ENCODE assay signal across 9 cellular contexts in genomic region chr11:76371170-76371569, GRCh38. TPM values are rescaled to one million over a fixed set of nuclear protein-coding genes. Genes with fewer than 3 reads are reported as not detected.
DNase-seq lines count a peak whose midpoint lies in the region; ATAC-seq and TF ChIP-seq lines count a peak whose summit lies in the region.
"Had no signal": no experiment of that assay in that cellular context is flagged by ENCODE, and none has a peak within 500 bp of the region (broad histone marks: within the 10 kb centered on the region; RNA-seq: fewer than 3 reads in every experiment).

No MANE protein-coding gene starts in this region.

- TF ChIP-seq CTCF in astrocyte of the cerebellum (IDR thresholded peaks at IDR 0.05; ENCODE audit: low read depth, low read length, missing control alignments) (no peak), psoas muscle (IDR thresholded peaks at IDR 0.05) (no peak)

- no peaks in the 10 kb centered on the region for H3K27me3 ChIP-seq in psoas muscle (ENCODE audit: insufficient read depth in 3 of 3, low read length in 2 of 3)

- H3K36me3 ChIP-seq in psoas muscle (ENCODE audit: insufficient read depth in 1 of 2, low read depth in 1 of 2) = no peaks in the 10 kb centered on the region

- 67 to 75% (median 69%) methylated on average over 3 of the region's 3 CpGs for whole genome bisulfite sequencing in psoas muscle, 3 donors

- H3K4me1 ChIP-seq in psoas muscle = peaks cover 47% of the 10 kb centered on the region

- H3K27ac ChIP-seq in psoas muscle = no peak overlapping the region
- H3K27ac ChIP-seq: SK-N-MC had no signal

- in situ Hi-C loops in astrocyte of the cerebellum (cut with HindIII; ENCODE audit: low sequenced_read_pairs) = no loop called here

- ATAC-seq in psoas muscle (no peak), GM21528 (IDR thresholded peaks at IDR 0.05; ENCODE audit: low FRiP score, unreplicated experiment) (no peak)

- H3K9me3 ChIP-seq in psoas muscle = no peaks in the 10 kb centered on the region

- intact Hi-C loops in psoas muscle (cut with DNase I) = no loop called here
- intact Hi-C loops in posterior cingulate gyrus (cut with DNase I) = no loop called here

- DNase-seq in NCI-H2029 treated with DMSO at 0.1 percent for 48 hours (lab: John Stamatoyannopoulos, UW) = peak; percentile 25
- DNase-seq in NCI-H2029 (lab: John Stamatoyannopoulos, UW) = no peak
- DNase-seq in HS-5 (ENCODE audit: low read depth) = peak; percentile 58
- peak; percentile 22 for DNase-seq in astrocyte of the cerebellum (ENCODE audit: low read depth)
- DNase-seq in renal cortical epithelial cell (ENCODE audit: low read depth) = peak; percentile 83
- DNase-seq in psoas muscle = no peak
- no peak for DNase-seq in posterior cingulate gyrus

- H3K4me3 ChIP-seq in astrocyte of the cerebellum (ENCODE audit: low read depth, low read length) (no peak overlapping the region), psoas muscle (no peak overlapping the region)
- H3K4me3 ChIP-seq: SK-N-MC had no signal

RNA-seq across cellular contexts. Expression of gene THAP12, which starts 9.8 kb away (rescaled TPM):
- total RNA-seq in renal cortical epithelial cell (39.2 and 47.9 TPM in 2 replicates), psoas muscle (10 to 100 TPM; 21.8 to 38.1 (median 34.7) TPM)
- polyA plus RNA-seq in psoas muscle = 10 to 100 TPM; 15.6 to 35.9 (median 17.1) TPM

RNA-seq across cellular contexts. Expression of gene GVQW3, which starts 10.0 kb away (rescaled TPM):
- total RNA-seq in renal cortical epithelial cell = 0.17 and 1.3 TPM in 2 replicates
- total RNA-seq in psoas muscle = under 1 TPM; 0.17 to 0.94 (median 0.55) TPM
- 1 to 10 TPM in 1 of 3 donors, under 1 TPM in 2; 0.30 to 2.7 (median 0.40) TPM for polyA plus RNA-seq in psoas muscle

Comparison
In these comparisons a context has a peak if more than half of its experiments do, and no peak if none do; other contexts are left out.
1. DNase-seq: peak in NCI-H2029 treated with DMSO at 0.1 percent for 48 hours (single experiment), HS-5 (single experiment), astrocyte of the cerebellum (single experiment) and renal cortical epithelial cell (single experiment); none in NCI-H2029 (single experiment), psoas muscle (0 of 2) and posterior cingulate gyrus (0 of 10).